In the genomic region with DNA sequence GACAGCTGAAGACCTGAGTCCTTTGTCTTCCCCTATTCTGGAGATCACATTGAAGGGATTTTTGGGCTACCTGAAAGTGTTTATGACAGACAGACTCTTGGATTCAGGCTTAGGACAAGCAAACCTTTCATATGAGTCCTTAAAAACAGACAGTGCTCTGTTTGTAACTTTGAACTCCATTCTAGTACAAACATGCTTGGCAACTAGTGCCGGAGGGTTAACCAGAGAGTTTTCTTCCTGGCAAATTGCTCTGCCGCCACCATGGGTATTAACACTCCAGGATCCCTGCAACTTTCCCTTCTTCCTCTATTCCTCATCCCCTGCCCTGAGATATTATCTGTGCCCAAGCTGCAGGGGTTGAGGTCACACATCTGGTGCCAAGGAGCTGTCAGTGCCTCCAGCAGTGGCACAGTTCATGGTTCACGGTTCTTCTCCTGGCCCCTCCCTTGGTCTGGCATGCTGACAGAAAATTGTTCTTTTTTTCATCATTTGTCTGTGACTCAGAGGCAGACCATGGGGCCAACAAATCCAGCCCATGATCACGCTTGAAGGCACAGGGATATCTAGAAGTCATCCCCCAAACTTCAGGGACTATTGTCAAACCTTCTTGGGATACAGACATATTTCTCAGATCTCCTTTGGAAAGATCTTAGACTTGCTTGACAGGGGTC, we compare ENCODE assay signal across 8 cellular contexts.
DNase-seq lines count a peak whose midpoint lies in the region; ATAC-seq, FAIRE-seq and TF ChIP-seq lines count a peak whose summit lies in the region.

No MANE protein-coding gene starts in this region.

- no peak overlapping the region for H3K4me2 ChIP-seq in fibroblast of lung (ENCODE audit: extremely low read depth, insufficient read depth, low read length)

- no peak for TF ChIP-seq POLR2A in H54 (IDR thresholded peaks at IDR 0.05; ENCODE audit: low read depth, low read length)

- no peaks in the 10 kb centered on the region for H3K27me3 Mint-ChIP-seq in glutamatergic neuron (ENCODE audit: unreplicated experiment)

- H3K9me3 ChIP-seq in RWPE2 (ENCODE audit: severe bottlenecking) (no peaks in the 10 kb centered on the region), fibroblast of lung (ENCODE audit: control insufficient read depth, insufficient read depth, low read depth, low read length) (no peaks in the 10 kb centered on the region)

- no peak overlapping the region for H3K27ac Mint-ChIP-seq in glutamatergic neuron (ENCODE audit: unreplicated experiment)

- peak; percentile 99 for FAIRE-seq in H54 (lab: Jason Lieb, UNC)

- H3K36me3 ChIP-seq in RWPE2 (ENCODE audit: low read depth), result no peaks in the 10 kb centered on the region
- H3K36me3 ChIP-seq in fibroblast of lung (ENCODE audit: control insufficient read depth, insufficient read depth, low read length), result no peaks in the 10 kb centered on the region

- no peak overlapping the region for H3K4me3 Mint-ChIP-seq in glutamatergic neuron (ENCODE audit: unreplicated experiment)

- peaks cover 47% of the 10 kb centered on the region for H3K4me1 ChIP-seq in RWPE2 (ENCODE audit: insufficient read depth, poor library complexity, severe bottlenecking)
- H3K4me1 ChIP-seq in fibroblast of lung (ENCODE audit: control insufficient read depth, extremely low read depth, insufficient read depth, low read length), result peaks cover 13% of the 10 kb centered on the region

- intact Hi-C loops in sciatic nerve (cut with DNase I), result no loop called here

- peaks cover 1% of the 10 kb centered on the region for H4K20me1 ChIP-seq in fibroblast of lung (ENCODE audit: control insufficient read depth, extremely low read depth, insufficient read depth, low read length)

- no peaks in the 10 kb centered on the region for H3K27me3 ChIP-seq in RWPE2 (ENCODE audit: insufficient read depth, poor library complexity, severe bottlenecking)
- no peaks in the 10 kb centered on the region for H3K27me3 ChIP-seq in fibroblast of lung (ENCODE audit: control insufficient read depth, insufficient read depth, low read length)

- DNase-seq in H54 (ENCODE audit: insufficient read length, low spot score) (no peak), RWPE2 (ENCODE audit: low spot score) (peak; percentile 79), fibroblast of lung (ENCODE audit: low read depth in 2 of 2) (peak; percentile 81 to 83), sciatic nerve (ENCODE audit: low spot score) (no peak), GM13977 (ENCODE audit: low spot score) (no peak), glutamatergic neuron (no peak), RKO (ENCODE audit: low spot score) (no peak)

- H3K79me2 ChIP-seq in fibroblast of lung (ENCODE audit: control insufficient read depth, insufficient read depth, low read length), result peaks cover 2% of the 10 kb centered on the region

- no peaks in the 10 kb centered on the region for H3K4me1 Mint-ChIP-seq in glutamatergic neuron (ENCODE audit: low read depth, unreplicated experiment)

- H3K36me3 Mint-ChIP-seq in glutamatergic neuron (ENCODE audit: unreplicated experiment), result no peaks in the 10 kb centered on the region

- H3K4me3 ChIP-seq in RWPE2 (ENCODE audit: severe bottlenecking), result no peak overlapping the region
- H3K4me3 ChIP-seq in fibroblast of lung (replicated peaks in 1 of 4; ENCODE audit: control extremely low read depth in 1 of 4, insufficient read depth in 1 of 4, low read depth in 3 of 4, low read length in 4 of 4), result no peak overlapping the region

- in situ Hi-C loops in GM13977 (cut with MboI; ENCODE audit: low pct_unique_long_range_greater_than_20kb, low sequenced_read_pairs, unreplicated experiment), result no loop called here

- TF ChIP-seq CTCF in RWPE2 (IDR thresholded peaks at IDR 0.05; ENCODE audit: poor library complexity, severe bottlenecking) (no peak), fibroblast of lung (conservative IDR thresholded peaks at IDR 0.05 in 1 of 2, IDR thresholded peaks at IDR 0.05 in 1 of 2; ENCODE audit: low read depth in 1 of 2, low read length in 2 of 2) (no peak), GM13977 (IDR thresholded peaks at IDR 0.05; ENCODE audit: extremely low read depth, insufficient read depth, missing control alignments) (no peak), glutamatergic neuron (IDR thresholded peaks at IDR 0.05; ENCODE audit: partially characterized antibody, unreplicated experiment) (no peak)

- no peak overlapping the region for H2AFZ ChIP-seq in fibroblast of lung (ENCODE audit: low read length)

- no peak overlapping the region for H3K9ac ChIP-seq in fibroblast of lung (ENCODE audit: insufficient read depth, low read length)

- peak; percentile 56 for ATAC-seq in RWPE2 (ENCODE audit: low read depth)
- ATAC-seq in sciatic nerve, result peak; percentile 76
- ATAC-seq in HG02884 (IDR thresholded peaks at IDR 0.05; ENCODE audit: unreplicated experiment), result no peak

- no peaks in the 10 kb centered on the region for H3K9me3 Mint-ChIP-seq in glutamatergic neuron (ENCODE audit: unreplicated experiment)

- H3K27ac ChIP-seq in RWPE2 (ENCODE audit: poor library complexity, severe bottlenecking) (peak overlapping the region; percentile 83), fibroblast of lung (ENCODE audit: insufficient read depth, low read length) (no peak overlapping the region)

Comparison
In these comparisons a context has a peak if more than half of its experiments do, and no peak if none do; other contexts are left out.
1. DNase-seq: peak in RWPE2 (single experiment) and fibroblast of lung (2 of 2); none in H54 (single experiment), sciatic nerve (single experiment), GM13977 (single experiment), glutamatergic neuron (single experiment) and RKO (single experiment).